26 cellular contexts compared by ENCODE assay signal in genomic region chr15:49382394-49382793, GRCh38. TPM values are rescaled to one million over a fixed set of nuclear protein-coding genes. Genes with fewer than 3 reads are reported as not detected.
"Had no signal": no experiment of that assay in that cellular context is flagged by ENCODE, and none has a peak within 500 bp of the region (broad histone marks: within the 10 kb centered on the region; RNA-seq: fewer than 3 reads in every experiment).

No MANE protein-coding gene starts in this region.

- DNase-seq: activated CD4-positive, alpha-beta T cell treated with anti-CD3 and anti-CD28 coated beads for 4 hours; activated CD4-positive, alpha-beta T cell treated with anti-CD3 and anti-CD28 coated beads, Interleukin-2, amount 50 U/mL, for 4 hours; activated effector memory CD4-positive, alpha-beta T cell treated with Interleukin-2 at 50 U/mL for 16 hours; activated naive CD4-positive, alpha-beta T cell treated with Interleukin-2 at 50 U/mL for 16 hours; anterior cingulate cortex; body of pancreas; dermis blood vessel endothelial cell; effector CD4-positive, alpha-beta T cell; foreskin keratinocyte; heart left ventricle; kidney glomerular epithelial cell; mucosa of descending colon; ovary; retina; stimulated activated CD4-positive, alpha-beta T cell treated with anti-CD3 and anti-CD28 coated beads, Interleukin-12 subunit alpha, Interleukin-12 subunit beta, amount 100 ng/mL, for 4 hours; stimulated activated CD4-positive, alpha-beta T cell treated with anti-CD3 and anti-CD28 coated beads, Interleukin-4, amount 100 ng/mL, for 24 hours; stimulated activated naive CD8-positive, alpha-beta T cell treated with anti-CD3 and anti-CD28 coated beads, Interleukin-15, amount 100 ng/mL, for 72 hours; thyroid gland; upper lobe of left lung had no signal

- H3K36me3 ChIP-seq: esophagus muscularis mucosa, heart left ventricle, ovary, prostate gland, thyroid gland, upper lobe of left lung, vagina had no signal

- H3K4me1 ChIP-seq: body of pancreas, esophagus muscularis mucosa, foreskin keratinocyte, heart left ventricle, prostate gland, thyroid gland, upper lobe of left lung, vagina had no signal

- H3K4me3 ChIP-seq: body of pancreas, esophagus muscularis mucosa, heart left ventricle, lung, mucosa of descending colon, ovary, prostate gland, skin epidermis, thyroid gland, upper lobe of left lung, vagina had no signal

- H3K27ac ChIP-seq: body of pancreas, esophagus muscularis mucosa, foreskin keratinocyte, heart left ventricle, ovary, prostate gland, skin epidermis, thyroid gland, upper lobe of left lung, vagina, VCaP had no signal

- H3K27me3 ChIP-seq: body of pancreas, esophagus muscularis mucosa, heart left ventricle, ovary, thyroid gland, upper lobe of left lung, vagina had no signal

- H3K9me3 ChIP-seq: body of pancreas, esophagus muscularis mucosa, heart left ventricle, mucosa of descending colon, ovary, prostate gland, thyroid gland, upper lobe of left lung, vagina had no signal

RNA-seq across cellular contexts. Expression of gene FGF7, which starts 40.6 kb away (rescaled TPM):
- total RNA-seq: foreskin keratinocyte; natural killer cell treated with Interleukin-12 subunit alpha and Interleukin-12 subunit beta and Interleukin-15 and Interleukin-18, amount 100 ng/mL, for 72 hours had no signal
- polyA plus RNA-seq: foreskin keratinocyte had no signal
